22 cellular contexts compared by ENCODE assay signal in genomic region chr19:46423194-46423593, GRCh38. TPM values are rescaled to one million over a fixed set of nuclear protein-coding genes. Genes with fewer than 3 reads are reported as not detected.
"Had no signal": no experiment of that assay in that cellular context is flagged by ENCODE, and none has a peak within 500 bp of the region (broad histone marks: within the 10 kb centered on the region; RNA-seq: fewer than 3 reads in every experiment).

No MANE protein-coding gene starts in this region.

- H3K9me3 ChIP-seq: right atrium auricular region, sigmoid colon had no signal

- H3K27ac Mint-ChIP-seq: endodermal cell, immature natural killer cell, naive B cell, nephron progenitor cell, type B pancreatic cell had no signal

- DNase-seq: effector CD4-positive, alpha-beta T cell; endodermal cell; erythroblast; foreskin keratinocyte; immature natural killer cell; left cardiac atrium; left ventricle myocardium superior; mesendoderm; naive B cell; nephron progenitor cell; posterior cingulate gyrus; sigmoid colon; small intestine; stimulated activated CD4-positive, alpha-beta T cell treated with anti-CD3 and anti-CD28 coated beads, Interleukin-2, amount 100 ng/mL, for 48 hours; stimulated activated naive CD4-positive, alpha-beta T cell treated with Interleukin-2 at 50 U/mL for 16 hours had no signal

- H3K9me3 Mint-ChIP-seq: endodermal cell, immature natural killer cell, nephron progenitor cell, type B pancreatic cell had no signal

- H3K4me3 Mint-ChIP-seq: endodermal cell, immature natural killer cell, naive B cell, nephron progenitor cell, type B pancreatic cell had no signal

- H3K27me3 ChIP-seq: right atrium auricular region had no signal

- H3K4me3 ChIP-seq: coronary artery, right atrium auricular region, sigmoid colon had no signal

- H3K27ac ChIP-seq: coronary artery, foreskin keratinocyte, right atrium auricular region, sigmoid colon had no signal

- H3K36me3 ChIP-seq: right atrium auricular region, sigmoid colon had no signal

- H3K36me3 Mint-ChIP-seq: naive B cell, type B pancreatic cell had no signal

RNA-seq across cellular contexts. Expression of gene PNMA8C, which starts 5.5 kb away (rescaled TPM):
- total RNA-seq: dermis microvascular lymphatic vessel endothelial cell, endothelial cell of umbilical vein, foreskin keratinocyte, lung microvascular endothelial cell, right atrium auricular region had no signal
- polyA plus RNA-seq: endothelial cell of umbilical vein, foreskin keratinocyte, keratinocyte had no signal

RNA-seq across cellular contexts. Expression of gene CCDC8, which starts 9.8 kb away (rescaled TPM):
- polyA plus RNA-seq: immature natural killer cell had no signal

RNA-seq across cellular contexts. Expression of gene PNMA8A, which starts 48.2 kb away (rescaled TPM):
- total RNA-seq: lung microvascular endothelial cell had no signal
- polyA plus RNA-seq: immature natural killer cell had no signal
